19 cellular contexts compared by ENCODE assay signal in genomic region chr9:6576930-6577329, GRCh38.
DNase-seq lines count a peak whose midpoint lies in the region; ATAC-seq and TF ChIP-seq lines count a peak whose summit lies in the region.
"Had no signal": no experiment of that assay in that cellular context is flagged by ENCODE, and none has a peak within 500 bp of the region (broad histone marks: within the 10 kb centered on the region; RNA-seq: fewer than 3 reads in every experiment).

No MANE protein-coding gene starts in this region.

- no peak overlapping the region for H3K4me3 ChIP-seq in trophoblast cell (ENCODE audit: low read depth, low read length)
- H3K4me3 ChIP-seq: HAP-1 had no signal

- WGBS in trophoblast cell (ENCODE audit: extremely low coverage, insufficient coverage, insufficient read length) = no CpG with 5 or more reads among the region's 5 CpGs

- no peak overlapping the region for H2BK5ac ChIP-seq in trophoblast cell (ENCODE audit: low read depth, low read length, poor library complexity)

- no peak overlapping the region for H3K18ac ChIP-seq in trophoblast cell (ENCODE audit: low read length)

- no peaks in the 10 kb centered on the region for H3K27me3 Mint-ChIP-seq in neural crest cell (ENCODE audit: low read depth)

- peak overlapping the region; percentile 68 for H3K27ac Mint-ChIP-seq in neural crest cell (ENCODE audit: unreplicated experiment)

- H3K4ac ChIP-seq in trophoblast cell (ENCODE audit: low read depth, low read length) = no peak overlapping the region

- no peaks in the 10 kb centered on the region for H3K36me3 ChIP-seq in trophoblast cell (ENCODE audit: control insufficient read depth in 1 of 2, insufficient read depth in 2 of 2, low read length in 2 of 2)
- H3K36me3 ChIP-seq: HAP-1 had no signal

- H3K27me3 ChIP-seq in trophoblast cell (ENCODE audit: insufficient read depth, low read length) = no peaks in the 10 kb centered on the region

- H2AK5ac ChIP-seq in trophoblast cell (ENCODE audit: low read length) = no peak overlapping the region

- H3K4me1 ChIP-seq in trophoblast cell (ENCODE audit: control insufficient read depth in 1 of 2, insufficient read depth in 2 of 2, low read length in 2 of 2) = peaks cover 8 to 9% of the 10 kb centered on the region in 2 experiments
- H3K4me1 ChIP-seq: HAP-1 had no signal

- H3K36me3 Mint-ChIP-seq in neural crest cell (ENCODE audit: low read depth) = no peaks in the 10 kb centered on the region
- H3K36me3 Mint-ChIP-seq: CD14-positive monocyte had no signal

- H3K4me1 Mint-ChIP-seq in neural crest cell = peaks cover 7% of the 10 kb centered on the region

- H4K8ac ChIP-seq in trophoblast cell (ENCODE audit: low read depth, low read length) = no peak overlapping the region

- no peak overlapping the region for H4K91ac ChIP-seq in trophoblast cell (ENCODE audit: low read depth, low read length)

- no peak overlapping the region for H3K4me3 Mint-ChIP-seq in neural crest cell
- H3K4me3 Mint-ChIP-seq: CD14-positive monocyte had no signal

- no peak for TF ChIP-seq CTCF in neural crest cell (conservative IDR thresholded peaks at IDR 0.05)

- H2AFZ ChIP-seq in trophoblast cell (ENCODE audit: insufficient read depth, low read length, poor library complexity) = no peak overlapping the region

- no peaks in the 10 kb centered on the region for H3K9me3 Mint-ChIP-seq in neural crest cell
- H3K9me3 Mint-ChIP-seq: CD14-positive monocyte had no signal

- no peak overlapping the region for H3K14ac ChIP-seq in trophoblast cell (ENCODE audit: low read length)

- no peak overlapping the region for H3K4me2 ChIP-seq in trophoblast cell (ENCODE audit: low read length)

- H3K9me3 ChIP-seq in trophoblast cell (ENCODE audit: insufficient read depth, low read depth, low read length) = no peaks in the 10 kb centered on the region
- H3K9me3 ChIP-seq: HAP-1 had no signal

- H3K9ac ChIP-seq in trophoblast cell (ENCODE audit: low read length) = no peak overlapping the region

- peak; percentile 11 for DNase-seq in NCI-H748 (lab: John Stamatoyannopoulos, UW; ENCODE audit: unreplicated experiment)
- no peak for DNase-seq in NCI-H748 treated with DMSO at 0.1 percent for 48 hours (lab: John Stamatoyannopoulos, UW)
- DNase-seq in foreskin melanocyte = peak; percentile 74
- DNase-seq in neural crest cell (ENCODE audit: low read depth, low spot score) = no peak
- no peak for DNase-seq in trophoblast cell
- no peak for DNase-seq in stimulated activated CD4-positive, alpha-beta T cell treated with anti-CD3 and anti-CD28 coated beads, Interleukin-12 subunit alpha, Interleukin-12 subunit beta, amount 100 ng/mL, for 4 hours
- DNase-seq: 8988T, Calu3, IMR-90, Kasumi-1, NCI-H1417, NCI-H2029, NCI-H524, OCI-M1, RPMI8226 had no signal

- H2BK120ac ChIP-seq in trophoblast cell (ENCODE audit: insufficient read depth, low read length, poor library complexity) = no peak overlapping the region

- H3K79me1 ChIP-seq in trophoblast cell (ENCODE audit: low read length) = no peaks in the 10 kb centered on the region

- H2BK12ac ChIP-seq in trophoblast cell (ENCODE audit: low read length) = no peak overlapping the region

- H3K27ac ChIP-seq in temporal lobe (ENCODE audit: low read depth, low read length) (peak overlapping the region; percentile 94), trophoblast cell (ENCODE audit: low read depth, low read length) (no peak overlapping the region)

- H4K12ac ChIP-seq in trophoblast cell (ENCODE audit: low read depth, low read length) = no peak overlapping the region

- no peak for ATAC-seq in GM21529 (IDR thresholded peaks at IDR 0.05; ENCODE audit: unreplicated experiment)

- no peaks in the 10 kb centered on the region for H3K79me2 ChIP-seq in trophoblast cell (ENCODE audit: control insufficient read depth, insufficient read depth, low read length, poor library complexity)

- H3K23ac ChIP-seq in trophoblast cell (ENCODE audit: low read length) = no peak overlapping the region

Comparison
In these comparisons a context has a peak if more than half of its experiments do, and no peak if none do; other contexts are left out.
1. DNase-seq: peak in NCI-H748 (single experiment) and foreskin melanocyte (single experiment); none in NCI-H748 treated with DMSO at 0.1 percent for 48 hours (single experiment), neural crest cell (single experiment), trophoblast cell (0 of 2) and stimulated activated CD4-positive, alpha-beta T cell treated with anti-CD3 and anti-CD28 coated beads, Interleukin-12 subunit alpha, Interleukin-12 subunit beta, amount 100 ng/mL, for 4 hours (single experiment).